ENCODE assay signal across 8 cellular contexts in genomic region chr17:45592433-45592923, GRCh38.
DNase-seq lines count a peak whose midpoint lies in the region; ATAC-seq and TF ChIP-seq lines count a peak whose summit lies in the region.
"Not testable (repeated sequence)": the region's sequence is repeated elsewhere in the genome, so short reads cannot be mapped to it uniquely, and the experiment has no call there.

No MANE protein-coding gene starts in this region.

- not testable (repeated sequence) for H3K9me3 Mint-ChIP-seq in WTC11

- not testable (repeated sequence) for H3K4me3 ChIP-seq in Jurkat, Clone E6-1 (ENCODE audit: low read length); fibroblast of villous mesenchyme (ENCODE audit: low read depth, low read length); upper lobe of right lung

- not testable (repeated sequence) for H3K9me3 ChIP-seq in upper lobe of right lung

- not testable (repeated sequence) for H3K27me3 Mint-ChIP-seq in WTC11 (ENCODE audit: low read depth)

- not testable (repeated sequence) for H3K27ac Mint-ChIP-seq in WTC11

- H3K4me1 Mint-ChIP-seq in WTC11, result not testable (repeated sequence)

- H3K27me3 ChIP-seq in upper lobe of right lung, result not testable (repeated sequence)

- not testable (repeated sequence) for H3K4me1 ChIP-seq in upper lobe of right lung

- TF ChIP-seq CTCF in GM12872 (IDR thresholded peaks at IDR 0.05; ENCODE audit: insufficient read depth, low read depth, low read length) (peak; percentile 68), WTC11 (IDR thresholded peaks at IDR 0.05) (peak; percentile 89), fibroblast of villous mesenchyme (IDR thresholded peaks at IDR 0.05; ENCODE audit: insufficient read depth, low read depth, low read length) (peak; percentile 55), upper lobe of right lung (IDR thresholded peaks at IDR 0.05) (peak; percentile 84)

- not testable (repeated sequence) for H3K36me3 ChIP-seq in upper lobe of right lung

- H3K36me3 Mint-ChIP-seq in WTC11, result not testable (repeated sequence)

- DNase-seq in Jurkat, Clone E6-1 (ENCODE audit: low read depth, low spot score), result peak; percentile 57
- DNase-seq in WTC11 (ENCODE audit: low spot score) (peak; percentile 83), fibroblast of villous mesenchyme (ENCODE audit: low read depth) (peak; percentile 39), medulla oblongata (ENCODE audit: extremely low spot score) (peak; percentile 55), upper lobe of right lung (peak; percentile 90)
- DNase-seq in activated naive CD8-positive, alpha-beta T cell treated with anti-CD3 and anti-CD28 coated beads, Interleukin-2, amount 50 U/mL, for 16 hours (ENCODE audit: low read depth, low spot score), result peak; percentile 43
- DNase-seq in stimulated activated CD4-positive, alpha-beta T cell treated with anti-CD3 and anti-CD28 coated beads, Interleukin-15, amount 100 ng/mL, for 48 hours (ENCODE audit: low read depth in 2 of 2), result peak; percentile 56 to 64

- intact Hi-C loops in upper lobe of right lung (cut with DNase I), result not testable (repeated sequence)

- peak; percentile 94 for ATAC-seq in WTC11
- peak; percentile 97 for ATAC-seq in upper lobe of right lung

- POLR2A ChIA-PET in WTC11 (lab: Charles Lee), result not testable (repeated sequence)

- H3K27ac ChIP-seq in upper lobe of right lung, result not testable (repeated sequence)

- not testable (repeated sequence) for H3K4me3 Mint-ChIP-seq in WTC11

- CTCF ChIA-PET in WTC11 (lab: Charles Lee), result not testable (repeated sequence)

Comparison
In these comparisons a context has a peak if more than half of its experiments do, and no peak if none do; other contexts are left out.
1. DNase-seq: peak in every context shown above with its lines; median percentile 90 in upper lobe of right lung; 83 in WTC11; 60 in stimulated activated CD4-positive, alpha-beta T cell treated with anti-CD3 and anti-CD28 coated beads, Interleukin-15, amount 100 ng/mL, for 48 hours; 57 in Jurkat, Clone E6-1; 55 in medulla oblongata; 43 in activated naive CD8-positive, alpha-beta T cell treated with anti-CD3 and anti-CD28 coated beads, Interleukin-2, amount 50 U/mL, for 16 hours; 39 in fibroblast of villous mesenchyme.